ENCODE assay signal across 1 cellular context in genomic region chr17:11644265-11645212, GRCh38.
TF ChIP-seq lines count a peak whose summit lies in the region.

No MANE protein-coding gene starts in this region.

TF ChIP-seq in SK-N-SH treated with all-trans-retinoic acid at 6 μM for 48 hours, 23 proteins besides CTCF, POLR2A, EP300 and RAD21 (continued from another document):
- TF ChIP-seq CREB5 (CRISPR knock-in tag; IDR thresholded peaks at IDR 0.05; ENCODE audit: low read depth) = no peak
- no peak for TF ChIP-seq OSR1 (CRISPR knock-in tag; IDR thresholded peaks at IDR 0.05)
- TF ChIP-seq ISL1 (CRISPR knock-in tag; IDR thresholded peaks at IDR 0.05) = no peak
- no peak for TF ChIP-seq ZFP3 (CRISPR knock-in tag; IDR thresholded peaks at IDR 0.05)
